In genomic region chr17:40111221-40112128, GRCh38 we compare ENCODE assay signal across 2 cellular contexts.
TF ChIP-seq lines count a peak whose summit lies in the region.

No MANE protein-coding gene starts in this region.

TF ChIP-seq in HEK293T, 16 proteins besides CTCF, POLR2A, EP300 and RAD21:
- TF ChIP-seq PKNOX1 (IDR thresholded peaks at IDR 0.05) (peak; percentile 35; the same call in 1 of the 2 replicates), CTBP1 (IDR thresholded peaks at IDR 0.05; ENCODE audit: borderline replicate concordance) (no peak)

TF ChIP-seq in GM12878, 131 proteins besides CTCF, POLR2A, EP300 and RAD21:
- peak; percentile 56 for TF ChIP-seq SKIL (IDR thresholded peaks at IDR 0.05; ENCODE audit: low read depth, poor library complexity, severe bottlenecking)
- TF ChIP-seq PBX3 (IDR thresholded peaks at IDR 0.05; ENCODE audit: insufficient replicate concordance, low read depth, low read length), result peak; percentile 64
- TF ChIP-seq SMARCA5 (IDR thresholded peaks at IDR 0.05), result no peak; the same call in 1 of the 2 replicates
- TF ChIP-seq RELB (IDR thresholded peaks at IDR 0.05; ENCODE audit: low read depth), result peak; percentile 53; the same call in 1 of the 2 replicates
- no peak for TF ChIP-seq CREM (IDR thresholded peaks at IDR 0.05; ENCODE audit: low read depth)
- 0 out of 2 replicates have a peak, but pooled peaks have one; percentile 18 for TF ChIP-seq YY1 (IDR thresholded peaks at IDR 0.05; ENCODE audit: low read depth, low read length)
- TF ChIP-seq MTA3 (IDR thresholded peaks at IDR 0.05; ENCODE audit: borderline replicate concordance, low read length), result no peak
- 0 out of 2 replicates have a peak, but pooled peaks have one; percentile 11 for TF ChIP-seq JUND (IDR thresholded peaks at IDR 0.05; ENCODE audit: low read depth, low read length)
- 0 out of 2 replicates have a peak, but pooled peaks have one; percentile 9 for TF ChIP-seq ZNF687 (IDR thresholded peaks at IDR 0.05)
- no peak for TF ChIP-seq TCF3 (IDR thresholded peaks at IDR 0.05; ENCODE audit: borderline replicate concordance, insufficient read depth, low read depth, low read length)
- TF ChIP-seq EGR1 (IDR thresholded peaks at IDR 0.05; ENCODE audit: borderline replicate concordance in 1 of 2, low read depth in 2 of 2, low read length in 2 of 2), result peak in 1 of 2 experiments; percentile 75; a peak in 1 of 3 replicates
- TF ChIP-seq GATAD2B (conservative IDR thresholded peaks at IDR 0.05; ENCODE audit: low read depth), result peak; percentile 39; the same call in 1 of the 2 replicates
- peak; percentile 52; the same call in 1 of the 2 replicates for TF ChIP-seq RB1 (IDR thresholded peaks at IDR 0.05; ENCODE audit: borderline replicate concordance)
- no peak for TF ChIP-seq TAF1 (IDR thresholded peaks at IDR 0.05; ENCODE audit: borderline replicate concordance, low read depth, low read length)
- peak; percentile 41; the same call in 1 of the 3 replicates for TF ChIP-seq POU2F2 (IDR thresholded peaks at IDR 0.05; ENCODE audit: borderline replicate concordance, low read depth, low read length)
- TF ChIP-seq IKZF2 (IDR thresholded peaks at IDR 0.05), result peak; percentile 60 to 75
- peak; percentile 61; the same call in 1 of the 2 replicates for TF ChIP-seq DPF2 (IDR thresholded peaks at IDR 0.05)
- no peak for TF ChIP-seq KAT2A (conservative IDR thresholded peaks at IDR 0.05; ENCODE audit: control insufficient read depth, low read depth, low read length)
- peak; percentile 54 to 63; a peak in 3 of 4 replicates for TF ChIP-seq BHLHE40 (IDR thresholded peaks at IDR 0.05; ENCODE audit: borderline replicate concordance in 1 of 2, low read depth in 2 of 2, low read length in 1 of 2)
- TF ChIP-seq NBN (IDR thresholded peaks at IDR 0.05), result peak; percentile 90
- TF ChIP-seq SIN3A (IDR thresholded peaks at IDR 0.05; ENCODE audit: low read depth, low read length), result no peak
- TF ChIP-seq RAD51 (IDR thresholded peaks at IDR 0.05), result peak; percentile 58; the same call in 1 of the 2 replicates
- TF ChIP-seq MAX (IDR thresholded peaks at IDR 0.05; ENCODE audit: low read depth, low read length), result peak; percentile 43; the same call in 1 of the 2 replicates
- peak; percentile 78 for TF ChIP-seq PKNOX1 (IDR thresholded peaks at IDR 0.05)
- TF ChIP-seq CBFB (IDR thresholded peaks at IDR 0.05; ENCODE audit: low read depth), result peak; percentile 76
- TF ChIP-seq MTA2 (IDR thresholded peaks at IDR 0.05; ENCODE audit: low read depth), result peak; percentile 73; the same call in 1 of the 2 replicates
- peak; percentile 88 for TF ChIP-seq RUNX3 (IDR thresholded peaks at IDR 0.05; ENCODE audit: low read length)
- TF ChIP-seq MXI1 (IDR thresholded peaks at IDR 0.05; ENCODE audit: low read depth, low read length), result peak; percentile 61; the same call in 1 of the 2 replicates
- no peak for TF ChIP-seq MEF2B (IDR thresholded peaks at IDR 0.05; ENCODE audit: partially characterized antibody, poor library complexity, severe bottlenecking)
- TF ChIP-seq TBL1XR1 (IDR thresholded peaks at IDR 0.05; ENCODE audit: low read depth, low read length), result peak; percentile 44; the same call in 1 of the 2 replicates
- peak in 1 of 2 experiments; percentile 48; a peak in 1 of 4 replicates for TF ChIP-seq ETV6 (conservative IDR thresholded peaks at IDR 0.05 in 1 of 2, IDR thresholded peaks at IDR 0.05 in 1 of 2; ENCODE audit: borderline replicate concordance in 1 of 2, low read depth in 1 of 2)
- no peak for TF ChIP-seq HDAC2 (IDR thresholded peaks at IDR 0.05)
- TF ChIP-seq NR2F1 (conservative IDR thresholded peaks at IDR 0.05), result peak; percentile 96
- TF ChIP-seq HDGF (IDR thresholded peaks at IDR 0.05), result peak; percentile 90
- peak; percentile 77 for TF ChIP-seq SMC3 (IDR thresholded peaks at IDR 0.05; ENCODE audit: borderline replicate concordance, low read length)
- TF ChIP-seq TCF7 (IDR thresholded peaks at IDR 0.05; ENCODE audit: borderline replicate concordance), result peak; percentile 28; the same call in 1 of the 2 replicates
- TF ChIP-seq CBX3 (IDR thresholded peaks at IDR 0.05; ENCODE audit: borderline replicate concordance, low read depth), result no peak
- TF ChIP-seq IKZF1 (conservative IDR thresholded peaks at IDR 0.05), result peak; percentile 77
- TF ChIP-seq NR2C1 (IDR thresholded peaks at IDR 0.05), result peak; percentile 53
- TF ChIP-seq EED (IDR thresholded peaks at IDR 0.05; ENCODE audit: low read depth), result peak; percentile 24; the same call in 1 of the 2 replicates
- peak; percentile 83 for TF ChIP-seq CHD2 (IDR thresholded peaks at IDR 0.05; ENCODE audit: borderline replicate concordance, low read depth, low read length)
- TF ChIP-seq ZNF274 (IDR thresholded peaks at IDR 0.05; ENCODE audit: insufficient read depth, insufficient read length), result no peak
- peak; percentile 65; the same call in 1 of the 2 replicates for TF ChIP-seq MLLT1 (IDR thresholded peaks at IDR 0.05)
- TF ChIP-seq E4F1 (IDR thresholded peaks at IDR 0.05; ENCODE audit: borderline replicate concordance, partially characterized antibody), result no peak
- TF ChIP-seq WRNIP1 (IDR thresholded peaks at IDR 0.05; ENCODE audit: borderline replicate concordance, low read depth, low read length), result 0 out of 2 replicates have a peak, but pooled peaks have one; percentile 59
- peak; percentile 61 for TF ChIP-seq ATF7 (IDR thresholded peaks at IDR 0.05; ENCODE audit: low read depth)
TF ChIP-seq in GM12878: peak in this region for 34.
